In the genomic region with DNA sequence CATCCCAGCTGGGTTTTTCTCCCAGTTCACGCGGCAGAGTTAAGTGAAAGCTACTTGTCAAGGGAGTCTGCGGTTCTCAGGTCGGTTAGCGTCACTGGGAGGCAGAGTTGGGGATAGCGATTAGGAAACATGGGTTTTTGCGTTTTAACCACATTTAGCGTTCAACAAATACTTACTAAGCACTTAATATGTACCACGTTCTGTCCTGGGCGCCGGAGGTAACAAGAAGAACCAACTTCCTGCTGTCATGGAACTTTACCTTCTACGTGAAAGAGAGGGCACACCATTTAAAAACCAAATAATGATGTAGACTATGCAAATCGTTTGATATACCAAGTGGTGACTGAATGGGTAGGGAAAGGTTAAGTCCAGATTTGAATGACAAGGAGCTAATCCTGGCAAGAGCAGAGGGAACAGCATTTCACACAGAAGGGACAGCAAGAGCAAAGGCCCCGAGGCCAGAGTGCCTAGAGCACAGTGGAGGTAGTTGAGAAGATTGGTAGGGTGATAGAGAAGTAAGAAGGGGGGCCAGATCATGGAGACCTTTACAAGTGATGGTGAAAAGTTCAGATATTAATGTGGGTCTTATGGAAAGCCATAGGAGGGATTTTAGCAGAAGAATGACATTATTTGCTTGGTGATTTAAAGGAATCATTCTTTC, we compare ENCODE assay signal across 8 cellular contexts. TPM values are rescaled to one million over a fixed set of nuclear protein-coding genes. Genes with fewer than 3 reads are reported as not detected.
A peak's percentile ranks its signal among the peaks of the same experiment; 100 is the strongest.
DNase-seq lines count a peak whose midpoint lies in the region; ATAC-seq, FAIRE-seq and TF ChIP-seq lines count a peak whose summit lies in the region.

No MANE protein-coding gene starts in this region.

- H3K27me3 Mint-ChIP-seq in activated CD8-positive, alpha-beta memory T cell treated with anti-CD3 and anti-CD28 coated beads, Interleukin-2, amount 10 ng/mL, durations not matched to agents 7 days and 5 days = no peaks in the 10 kb centered on the region
- no peaks in the 10 kb centered on the region for H3K27me3 Mint-ChIP-seq in activated B cell treated with CpG ODN at 0.5 μM for 24 hours

- peak overlapping the region; percentile 90 for H3K4me3 Mint-ChIP-seq in activated CD8-positive, alpha-beta memory T cell treated with anti-CD3 and anti-CD28 coated beads, Interleukin-2, amount 10 ng/mL, durations not matched to agents 7 days and 5 days
- peak overlapping the region; percentile 96 for H3K4me3 Mint-ChIP-seq in activated B cell treated with CpG ODN at 0.5 μM for 24 hours

- TF ChIP-seq CTCF in activated B cell treated with CpG ODN at 0.5 μM for 24 hours (IDR thresholded peaks at IDR 0.05) (no peak), gastroesophageal sphincter (IDR thresholded peaks at IDR 0.05) (no peak)

- no peaks in the 10 kb centered on the region for H3K9me3 Mint-ChIP-seq in activated CD8-positive, alpha-beta memory T cell treated with anti-CD3 and anti-CD28 coated beads, Interleukin-2, amount 10 ng/mL, durations not matched to agents 7 days and 5 days (ENCODE audit: low read depth)
- no peaks in the 10 kb centered on the region for H3K9me3 Mint-ChIP-seq in activated B cell treated with CpG ODN at 0.5 μM for 24 hours

- CTCF ChIA-PET in activated CD8-positive, alpha-beta memory T cell treated with anti-CD3 and anti-CD28 coated beads, Interleukin-2, amount 10 ng/mL, durations not matched to agents 7 days and 5 days (lab: Charles Lee) = interaction anchor here (1.4 to 1.7 kb wide), 2 partner anchors 20 to 115 kb away, joined by 3 to 5 read pairs; no protein-coding TSS in a partner anchor
- CTCF ChIA-PET in activated B cell treated with CpG ODN at 0.5 μM for 24 hours (lab: Charles Lee) = interaction anchor here (1.3 to 5.1 kb wide), 2 partner anchors 84 to 114 kb away, joined by 4 to 39 read pairs; no protein-coding TSS in a partner anchor

- intact Hi-C loops in activated B cell treated with CpG ODN at 0.5 μM for 24 hours (cut with micrococcal nuclease) = loop anchor here (10.0 kb wide), 1 partner anchor 666 kb away; no protein-coding TSS in a partner anchor

- H3K27me3 ChIP-seq in gastroesophageal sphincter = no peaks in the 10 kb centered on the region
- H3K27me3 ChIP-seq in small intestine (ENCODE audit: control insufficient read depth in 2 of 2, insufficient read depth in 2 of 2, low read length in 2 of 2) = no peaks in the 10 kb centered on the region

- H3K4me3 ChIP-seq in gastroesophageal sphincter (peak overlapping the region; percentile 66 to 72), small intestine (ENCODE audit: low read depth in 1 of 2, low read length in 2 of 2) (peak overlapping the region; percentile 80 to 82)

- TF ChIP-seq POLR2A in gastroesophageal sphincter (IDR thresholded peaks at IDR 0.05) = no peak

- H3K9me3 ChIP-seq in gastroesophageal sphincter (no peaks in the 10 kb centered on the region), small intestine (ENCODE audit: control insufficient read depth, low read depth) (no peaks in the 10 kb centered on the region)

- FAIRE-seq in small intestine (lab: Jason Lieb, UNC) = no peak

- peaks cover 0 to 34% (median 12%) of the 10 kb centered on the region in 3 donors for H3K4me1 ChIP-seq in gastroesophageal sphincter
- peaks cover 6 to 13% of the 10 kb centered on the region in 2 donors for H3K4me1 ChIP-seq in small intestine (ENCODE audit: control insufficient read depth in 2 of 2, insufficient read depth in 1 of 2, low read depth in 1 of 2, low read length in 1 of 2)

- TF ChIP-seq EP300 in gastroesophageal sphincter (IDR thresholded peaks at IDR 0.05) = no peak

- H3K36me3 ChIP-seq in gastroesophageal sphincter (peaks cover 0 to 25% of the 10 kb centered on the region in 2 donors), small intestine (ENCODE audit: control insufficient read depth in 2 of 2, insufficient read depth in 2 of 2, low read length in 2 of 2) (peaks cover 0 to 3% of the 10 kb centered on the region in 2 donors)

- POLR2A ChIA-PET in activated B cell treated with CpG ODN at 0.5 μM for 24 hours (lab: Charles Lee) = interaction anchor here (0.5 to 3.9 kb wide), 14 partner anchors 27 to 803 kb away, joined by 3 to 75 read pairs (median 4); partner anchors contain the start of genes BLOC1S5, EEF1E1, SNRNP48 and SSR1

- H3K36me3 Mint-ChIP-seq in activated CD8-positive, alpha-beta memory T cell treated with anti-CD3 and anti-CD28 coated beads, Interleukin-2, amount 10 ng/mL, durations not matched to agents 7 days and 5 days = peaks cover 24% of the 10 kb centered on the region
- H3K36me3 Mint-ChIP-seq in activated B cell treated with CpG ODN at 0.5 μM for 24 hours (ENCODE audit: low read depth) = peaks cover 49% of the 10 kb centered on the region

- H3K4me1 Mint-ChIP-seq in activated CD8-positive, alpha-beta memory T cell treated with anti-CD3 and anti-CD28 coated beads, Interleukin-2, amount 10 ng/mL, durations not matched to agents 7 days and 5 days = peaks cover 44% of the 10 kb centered on the region
- H3K4me1 Mint-ChIP-seq in activated B cell treated with CpG ODN at 0.5 μM for 24 hours = peaks cover 34% of the 10 kb centered on the region

- 7 to 8% methylated on average over 6 to 8 of the region's 14 CpGs for WGBS in gastroesophageal sphincter (ENCODE audit: low coverage in 1 of 2), 2 donors
- WGBS in small intestine, 3 donors = 1 to 2% (median 2%) methylated on average over 14 of the region's 14 CpGs

- H3K27ac Mint-ChIP-seq in activated CD8-positive, alpha-beta memory T cell treated with anti-CD3 and anti-CD28 coated beads, Interleukin-2, amount 10 ng/mL, durations not matched to agents 7 days and 5 days = peak overlapping the region; percentile 96
- peak overlapping the region; percentile 100 for H3K27ac Mint-ChIP-seq in activated B cell treated with CpG ODN at 0.5 μM for 24 hours

- ATAC-seq in activated CD8-positive, alpha-beta memory T cell treated with anti-CD3 and anti-CD28 coated beads, Interleukin-2, amount 10 ng/mL, durations not matched to agents 7 days and 5 days = peak; percentile 16
- peak; percentile 9 for ATAC-seq in HG02981 (IDR thresholded peaks at IDR 0.05; ENCODE audit: unreplicated experiment)
- ATAC-seq in activated B cell treated with CpG ODN at 0.5 μM for 24 hours (ENCODE audit: low read depth) = no peak
- ATAC-seq in gastroesophageal sphincter = no peak

- no peak for DNase-seq in activated CD8-positive, alpha-beta memory T cell treated with anti-CD3 and anti-CD28 coated beads, Interleukin-2, amount 10 ng/mL, durations not matched to agents 7 days and 5 days
- DNase-seq in activated CD8-positive, alpha-beta memory T cell treated with anti-CD3 and anti-CD28 coated beads, Interleukin-2, amount 50 U/mL, for 4 hours = no peak
- DNase-seq in activated B cell treated with CpG ODN at 0.5 μM for 24 hours (no peak), small intestine (peak; percentile 58), cerebellar cortex (ENCODE audit: low spot score) (no peak), NCI-H226 (no peak)

- H3K27ac ChIP-seq in gastroesophageal sphincter (peak overlapping the region; percentile 75 to 96 (median 92)), small intestine (ENCODE audit: low read depth in 1 of 2, low read length in 1 of 2) (peak overlapping the region; percentile 96 to 100)

RNA-seq across cellular contexts. Expression of gene RIOK1, which starts 0.7 kb away (rescaled TPM):
- total RNA-seq in activated CD8-positive, alpha-beta memory T cell treated with anti-CD3 and anti-CD28 coated beads, Interleukin-2, amount 10 ng/mL, durations not matched to agents 7 days and 5 days = 10 to 100 TPM; 26.1 to 42.5 TPM
- total RNA-seq in activated B cell treated with CpG ODN at 0.5 μM for 24 hours = 38.3 and 38.7 TPM in 2 replicates
- 10 to 100 TPM; 11.1 to 21.0 (median 13.5) TPM for total RNA-seq in gastroesophageal sphincter
- polyA plus RNA-seq in small intestine = 10 to 100 TPM in 1 of 3 donors, 1 to 10 TPM in 2; 6.0 to 12.3 (median 6.2) TPM

RNA-seq across cellular contexts. Expression of gene CAGE1, which starts 0.8 kb away (rescaled TPM):
- under 1 TPM in 1 of 2 experiments, not detected in 1; 0.18 TPM for total RNA-seq in activated CD8-positive, alpha-beta memory T cell treated with anti-CD3 and anti-CD28 coated beads, Interleukin-2, amount 10 ng/mL, durations not matched to agents 7 days and 5 days
- total RNA-seq in activated B cell treated with CpG ODN at 0.5 μM for 24 hours (0.07 and 0.20 TPM in 2 replicates), gastroesophageal sphincter (not detected)
- polyA plus RNA-seq in small intestine = under 1 TPM in 1 of 3 donors, not detected in 2; 0.01 TPM

Comparison
In these comparisons a context has a peak if more than half of its experiments do, and no peak if none do; other contexts are left out.
1. ATAC-seq: peak in activated CD8-positive, alpha-beta memory T cell treated with anti-CD3 and anti-CD28 coated beads, Interleukin-2, amount 10 ng/mL, durations not matched to agents 7 days and 5 days (single experiment) and HG02981 (single experiment); none in activated B cell treated with CpG ODN at 0.5 μM for 24 hours (single experiment) and gastroesophageal sphincter (single experiment).